In genomic region chr2:212974692-212975091, GRCh38 we compare ENCODE assay signal across 14 cellular contexts.
A peak's percentile ranks its signal among the peaks of the same experiment; 100 is the strongest.
DNase-seq lines count a peak whose midpoint lies in the region; ATAC-seq, FAIRE-seq and TF ChIP-seq lines count a peak whose summit lies in the region.
"Had no signal": no experiment of that assay in that cellular context is flagged by ENCODE, and none has a peak within 500 bp of the region (broad histone marks: within the 10 kb centered on the region; RNA-seq: fewer than 3 reads in every experiment).

No MANE protein-coding gene starts in this region.

- POLR2A ChIA-PET in IMR-90 (lab: Charles Lee; ENCODE audit: unreplicated experiment) = no interaction called here

- peaks cover 8% of the 10 kb centered on the region for H3K4me1 Mint-ChIP-seq in activated naive CD8-positive, alpha-beta T cell treated with anti-CD3 and anti-CD28 coated beads, Interleukin-2, amount 50 U/mL, for 24 hours

- H3K4me3 ChIP-seq in IMR-90 (ENCODE audit: insufficient read depth, low read depth, low read length) = no peak overlapping the region
- H3K4me3 ChIP-seq in bronchial epithelial cell (ENCODE audit: low read depth, low read length) = no peak overlapping the region
- H3K4me3 ChIP-seq: SJCRH30 had no signal

- no peak for TF ChIP-seq POLR2A in IMR-90 (IDR thresholded peaks at IDR 0.05; ENCODE audit: low read depth, low read length)

- no TSS peak for BruUV-seq in IMR-90 (replicated peaks; lab: Mats Ljungman, UMichigan)

- H3K36me3 ChIP-seq in IMR-90 (ENCODE audit: control insufficient read depth, insufficient read depth, low read length) (no peaks in the 10 kb centered on the region), bronchial epithelial cell (ENCODE audit: control insufficient read depth, insufficient read depth, low read length) (no peaks in the 10 kb centered on the region)
- H3K36me3 ChIP-seq: SJCRH30 had no signal

- H3K4me1 ChIP-seq in IMR-90 (ENCODE audit: control insufficient read depth, insufficient read depth, low read length) = peaks cover 15% of the 10 kb centered on the region
- H3K4me1 ChIP-seq: SJCRH30 had no signal

- H3K9me3 ChIP-seq in IMR-90 (ENCODE audit: control insufficient read depth, insufficient read depth, low read length) = no peaks in the 10 kb centered on the region
- H3K9me3 ChIP-seq: SJCRH30 had no signal

- TF ChIP-seq CTCF in IMR-90 (conservative IDR thresholded peaks at IDR 0.05; ENCODE audit: low read depth, low read length) = no peak
- no peak for TF ChIP-seq CTCF in bronchial epithelial cell (IDR thresholded peaks at IDR 0.05; ENCODE audit: insufficient read depth, low read length, severe bottlenecking)

- no peak overlapping the region for H2BK5ac ChIP-seq in IMR-90 (ENCODE audit: low read depth, low read length, poor library complexity, severe bottlenecking)

- H2AK9ac ChIP-seq in IMR-90 (replicated peaks; ENCODE audit: low read depth, low read length, poor library complexity) = no peak overlapping the region

- H2AK5ac ChIP-seq in IMR-90 (ENCODE audit: low read depth, low read length) = no peak overlapping the region

- intact Hi-C loops in IMR-90 (cut with micrococcal nuclease) = loop anchor here (5.0 to 10.0 kb wide), 2 partner anchors 178 to 200 kb away; partner anchors contain the start of gene IKZF2

- in situ Hi-C loops in IMR-90 (cut with MboI; ENCODE audit: low sequenced_read_pairs) = no loop called here

- H2BK15ac ChIP-seq in IMR-90 (ENCODE audit: low read depth, low read length) = no peak overlapping the region

- peak overlapping the region; percentile 47; the same call in 1 of the 2 replicates for H3K4ac ChIP-seq in IMR-90 (ENCODE audit: low read depth, low read length)

- H2BK20ac ChIP-seq in IMR-90 (ENCODE audit: low read depth, low read length) = no peak overlapping the region

- H3K27me3 ChIP-seq in IMR-90 (ENCODE audit: control insufficient read depth, insufficient read depth, low read length) (no peaks in the 10 kb centered on the region), bronchial epithelial cell (ENCODE audit: control insufficient read depth, insufficient read depth, low read length) (no peaks in the 10 kb centered on the region)
- H3K27me3 ChIP-seq: SJCRH30 had no signal

- 0 out of 2 replicates have a peak, but pooled peaks cover 3% of the 10 kb centered on the region for H3K9me1 ChIP-seq in IMR-90 (ENCODE audit: insufficient read depth, low read length)

- dilution Hi-C loops in IMR-90 (cut with HindIII; ENCODE audit: low sequenced_read_pairs, unreplicated experiment) = no loop called here

- no peak overlapping the region for H3K27ac ChIP-seq in IMR-90 (ENCODE audit: insufficient read depth, low read length)
- H3K27ac ChIP-seq: C4-2B, SJCRH30 had no signal

- no peak overlapping the region for H2BK120ac ChIP-seq in IMR-90 (ENCODE audit: low read depth, low read length)

- no peaks in the 10 kb centered on the region for H4K20me1 ChIP-seq in IMR-90 (ENCODE audit: insufficient read depth, low read length)

- H4K5ac ChIP-seq in IMR-90 (ENCODE audit: low read depth, low read length) = no peak overlapping the region

- H3K14ac ChIP-seq in IMR-90 (replicated peaks; ENCODE audit: low read depth, low read length) = peak overlapping the region; percentile 9; the same call in 1 of the 2 replicates

- no peak overlapping the region for H2AFZ ChIP-seq in IMR-90 (replicated peaks; ENCODE audit: low read length, poor library complexity)

- WGBS in IMR-90 (ENCODE audit: extremely low coverage in 2 of 2, insufficient read length in 1 of 2), 2 experiments = 33% methylated on average over 1 of the region's 2 CpGs; no CpG with 5 or more reads in 1 of the 2 experiments

- no peak overlapping the region for H3K4me3 Mint-ChIP-seq in activated naive CD8-positive, alpha-beta T cell treated with anti-CD3 and anti-CD28 coated beads, Interleukin-2, amount 50 U/mL, for 24 hours
- H3K4me3 Mint-ChIP-seq: activated CD4-positive, alpha-beta T cell treated with anti-CD3 and anti-CD28 coated beads, Interleukin-2, amount 10 ng/mL, durations not matched to agents 7 days and 5 days; activated naive CD4-positive, alpha-beta T cell treated with anti-CD3 and anti-CD28 coated beads, Interleukin-2, amount 50 U/mL, for 24 hours had no signal

- H3K27me3 Mint-ChIP-seq in activated naive CD8-positive, alpha-beta T cell treated with anti-CD3 and anti-CD28 coated beads, Interleukin-2, amount 50 U/mL, for 24 hours = no peaks in the 10 kb centered on the region
- H3K27me3 Mint-ChIP-seq: activated naive CD4-positive, alpha-beta T cell treated with anti-CD3 and anti-CD28 coated beads, Interleukin-2, amount 50 U/mL, for 24 hours had no signal

- peak; percentile 74 for ATAC-seq in IMR-90 (ENCODE audit: low read depth)
- ATAC-seq in left lobe of liver = peak; percentile 40
- ATAC-seq in activated naive CD8-positive, alpha-beta T cell treated with anti-CD3 and anti-CD28 coated beads, Interleukin-2, amount 50 U/mL, for 24 hours = no peak

- FAIRE-seq in bronchial epithelial cell (lab: Jason Lieb, UNC) = no peak

- no peak overlapping the region for H4K8ac ChIP-seq in IMR-90 (ENCODE audit: low read depth in 2 of 2, low read length in 2 of 2)

- H3K18ac ChIP-seq in IMR-90 (ENCODE audit: low read depth, low read length) = no peak overlapping the region

- H4K91ac ChIP-seq in IMR-90 (ENCODE audit: insufficient read depth, low read depth, low read length) = no peak overlapping the region

- CTCF ChIA-PET in IMR-90 (lab: Yijun Ruan, JAX) = interaction anchor here (0.9 kb wide), 1 partner anchor 62 kb away, joined by 3 read pairs; no protein-coding TSS in a partner anchor

- H3K9ac ChIP-seq in IMR-90 (ENCODE audit: low read depth, low read length) = no peak overlapping the region

- no peaks in the 10 kb centered on the region for H3K36me3 Mint-ChIP-seq in activated naive CD8-positive, alpha-beta T cell treated with anti-CD3 and anti-CD28 coated beads, Interleukin-2, amount 50 U/mL, for 24 hours (ENCODE audit: low read depth)
- H3K36me3 Mint-ChIP-seq: activated naive CD4-positive, alpha-beta T cell treated with anti-CD3 and anti-CD28 coated beads, Interleukin-2, amount 50 U/mL, for 24 hours had no signal

- H3K4me2 ChIP-seq in IMR-90 (ENCODE audit: low read depth, low read length) = peak overlapping the region; percentile 30; the same call in 1 of the 2 replicates

- peak overlapping the region; percentile 38; the same call in 1 of the 2 replicates for H3K23ac ChIP-seq in IMR-90 (ENCODE audit: low read depth, low read length)

- TF ChIP-seq RAD21 in IMR-90 (IDR thresholded peaks at IDR 0.05; ENCODE audit: low read length) = no peak

- no peaks in the 10 kb centered on the region for H3K79me1 ChIP-seq in IMR-90 (ENCODE audit: low read depth in 1 of 2, low read length in 2 of 2)

- H3K9me3 Mint-ChIP-seq in activated naive CD8-positive, alpha-beta T cell treated with anti-CD3 and anti-CD28 coated beads, Interleukin-2, amount 50 U/mL, for 24 hours = no peaks in the 10 kb centered on the region
- H3K9me3 Mint-ChIP-seq: activated CD4-positive, alpha-beta T cell treated with anti-CD3 and anti-CD28 coated beads, Interleukin-2, amount 10 ng/mL, durations not matched to agents 7 days and 5 days; activated naive CD4-positive, alpha-beta T cell treated with anti-CD3 and anti-CD28 coated beads, Interleukin-2, amount 50 U/mL, for 24 hours had no signal

- DNase-seq in AG08396 (ENCODE audit: low spot score) = peak; percentile 29
- DNase-seq in IMR-90 = peak; percentile 85
- DNase-seq in bronchial epithelial cell (ENCODE audit: low read depth) = peak; percentile 91
- no peak for DNase-seq in left lobe of liver (ENCODE audit: low spot score)
- DNase-seq in T-helper 1 cell = no peak
- DNase-seq in germinal center (ENCODE audit: low spot score) = no peak
- no peak for DNase-seq in NCI-H1105 treated with DMSO at 0.1 percent for 48 hours (lab: John Stamatoyannopoulos, UW)
- DNase-seq in activated naive CD8-positive, alpha-beta T cell treated with anti-CD3 and anti-CD28 coated beads, Interleukin-2, amount 50 U/mL, for 24 hours = no peak
- DNase-seq: activated CD4-positive, alpha-beta T cell treated with anti-CD3 and anti-CD28 coated beads, Interleukin-2, amount 10 ng/mL, durations not matched to agents 7 days and 5 days; SJCRH30; stimulated activated CD4-positive, alpha-beta T cell treated with anti-CD3 and anti-CD28 coated beads, Interleukin-15, amount 100 ng/mL, for 24 hours; stimulated activated naive CD4-positive, alpha-beta T cell treated with Interleukin-2 at 50 U/mL for 16 hours had no signal

- H3K56ac ChIP-seq in IMR-90 (ENCODE audit: extremely low read depth, insufficient read depth, low read length) = no peak overlapping the region

- no peak overlapping the region for H3K27ac Mint-ChIP-seq in activated naive CD8-positive, alpha-beta T cell treated with anti-CD3 and anti-CD28 coated beads, Interleukin-2, amount 50 U/mL, for 24 hours
- H3K27ac Mint-ChIP-seq: activated CD4-positive, alpha-beta T cell treated with anti-CD3 and anti-CD28 coated beads, Interleukin-2, amount 10 ng/mL, durations not matched to agents 7 days and 5 days; activated naive CD4-positive, alpha-beta T cell treated with anti-CD3 and anti-CD28 coated beads, Interleukin-2, amount 50 U/mL, for 24 hours had no signal

TF ChIP-seq in IMR-90, 13 proteins besides CTCF, POLR2A, EP300 and RAD21:
- TF ChIP-seq CEBPB (IDR thresholded peaks at IDR 0.05; ENCODE audit: low read depth, low read length) (peak; percentile 79), FOS (IDR thresholded peaks at IDR 0.05; ENCODE audit: low read depth, low read length) (peak; percentile 55; the same call in 1 of the 2 replicates), MAFK (IDR thresholded peaks at IDR 0.05; ENCODE audit: low read depth, low read length) (peak; percentile 61), MAZ (IDR thresholded peaks at IDR 0.05; ENCODE audit: borderline replicate concordance, low read depth, low read length) (no peak)
- TF ChIP-seq, protein P1, sequence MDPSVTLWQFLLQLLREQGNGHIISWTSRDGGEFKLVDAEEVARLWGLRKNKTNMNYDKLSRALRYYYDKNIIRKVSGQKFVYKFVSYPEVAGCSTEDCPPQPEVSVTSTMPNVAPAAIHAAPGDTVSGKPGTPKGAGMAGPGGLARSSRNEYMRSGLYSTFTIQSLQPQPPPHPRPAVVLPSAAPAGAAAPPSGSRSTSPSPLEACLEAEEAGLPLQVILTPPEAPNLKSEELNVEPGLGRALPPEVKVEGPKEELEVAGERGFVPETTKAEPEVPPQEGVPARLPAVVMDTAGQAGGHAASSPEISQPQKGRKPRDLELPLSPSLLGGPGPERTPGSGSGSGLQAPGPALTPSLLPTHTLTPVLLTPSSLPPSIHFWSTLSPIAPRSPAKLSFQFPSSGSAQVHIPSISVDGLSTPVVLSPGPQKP (IDR thresholded peaks at IDR 0.05; ENCODE audit: borderline replicate concordance, low read depth, low read length) = no peak
TF ChIP-seq in IMR-90: peak in this region for 3.

Comparison
In these comparisons a context has a peak if more than half of its experiments do, and no peak if none do; other contexts are left out.
1. DNase-seq: peak in AG08396 (single experiment), IMR-90 (single experiment) and bronchial epithelial cell (single experiment); none in left lobe of liver (single experiment), T-helper 1 cell (0 of 5), germinal center (single experiment), NCI-H1105 treated with DMSO at 0.1 percent for 48 hours (single experiment) and activated naive CD8-positive, alpha-beta T cell treated with anti-CD3 and anti-CD28 coated beads, Interleukin-2, amount 50 U/mL, for 24 hours (single experiment).